In genomic region chr2:127092951-127093516, GRCh38 we compare ENCODE assay signal across 1 cellular context.
TF ChIP-seq lines count a peak whose summit lies in the region.

No MANE protein-coding gene starts in this region.

TF ChIP-seq in H1, 55 proteins besides CTCF, POLR2A, EP300 and RAD21 (continued from another document):
- no peak for TF ChIP-seq GABPA (IDR thresholded peaks at IDR 0.05; ENCODE audit: borderline replicate concordance, insufficient read depth, low read length)
- no peak for TF ChIP-seq RFX5 (IDR thresholded peaks at IDR 0.05; ENCODE audit: borderline replicate concordance, low read depth, low read length)
- TF ChIP-seq TBP (IDR thresholded peaks at IDR 0.05; ENCODE audit: low read depth, low read length): no peak
- TF ChIP-seq SUZ12 (IDR thresholded peaks at IDR 0.05; ENCODE audit: low read length): no peak
- TF ChIP-seq SP2 (IDR thresholded peaks at IDR 0.05; ENCODE audit: low read length): no peak
- no peak for TF ChIP-seq ZNF274 (IDR thresholded peaks at IDR 0.05; ENCODE audit: borderline replicate concordance, extremely low read depth, low read length)
